In genomic region chr18:13134551-13135401, GRCh38 we compare ENCODE assay signal across 26 cellular contexts.
A peak's percentile ranks its signal among the peaks of the same experiment; 100 is the strongest.
DNase-seq lines count a peak whose midpoint lies in the region; ATAC-seq, FAIRE-seq and TF ChIP-seq lines count a peak whose summit lies in the region.
"Had no signal": no experiment of that assay in that cellular context is flagged by ENCODE, and none has a peak within 500 bp of the region (broad histone marks: within the 10 kb centered on the region; RNA-seq: fewer than 3 reads in every experiment).

No MANE protein-coding gene starts in this region.

- peaks cover 30% of the 10 kb centered on the region for H3K4me1 Mint-ChIP-seq in activated T-cell treated with anti-CD3 and anti-CD28 coated beads, Interleukin-2, amount 50 U/mL, for 4 hours (ENCODE audit: low read depth)
- peaks cover 10 to 36% (median 17%) of the 10 kb centered on the region in 4 donors for H3K4me1 Mint-ChIP-seq in CD4-positive, CD25-positive, alpha-beta regulatory T cell
- H3K4me1 Mint-ChIP-seq in activated T-helper 1 cell treated with anti-CD3 and anti-CD28 coated beads, Interleukin-12 subunit alpha, Interleukin-12 subunit beta, Interleukin-2, Interleukin-4 antibody, amounts not matched to agents 30 ng/mL and 10 ng/mL and 1 ng/mL, durations not matched to agents 14 hours and 24 hours and 36 hours (ENCODE audit: low read depth): peaks cover 25% of the 10 kb centered on the region
- peaks cover 4% of the 10 kb centered on the region for H3K4me1 Mint-ChIP-seq in nephron

- no peaks in the 10 kb centered on the region for H3K27me3 ChIP-seq in CD4-positive, CD25-positive, alpha-beta regulatory T cell (ENCODE audit: control insufficient read depth, insufficient read depth, low read length)

- no peak overlapping the region for H3K4me3 ChIP-seq in CD4-positive, CD25-positive, alpha-beta regulatory T cell (ENCODE audit: low read depth, low read length)
- H3K4me3 ChIP-seq: skin epidermis, suprapubic skin had no signal

- no peak overlapping the region for H3K27ac ChIP-seq in CD4-positive, CD25-positive, alpha-beta regulatory T cell (ENCODE audit: insufficient read depth, low read length, poor library complexity, severe bottlenecking)
- H3K27ac ChIP-seq: RWPE1, skin epidermis, suprapubic skin had no signal

- H3K27me3 Mint-ChIP-seq in activated T-cell treated with anti-CD3 and anti-CD28 coated beads, Interleukin-2, amount 50 U/mL, for 4 hours (ENCODE audit: low read depth): no peaks in the 10 kb centered on the region
- H3K27me3 Mint-ChIP-seq in CD4-positive, CD25-positive, alpha-beta regulatory T cell: peaks cover 9% of the 10 kb centered on the region
- peaks cover 9% of the 10 kb centered on the region for H3K27me3 Mint-ChIP-seq in activated T-helper 1 cell treated with anti-CD3 and anti-CD28 coated beads, Interleukin-12 subunit alpha, Interleukin-12 subunit beta, Interleukin-2, Interleukin-4 antibody, amounts not matched to agents 30 ng/mL and 10 ng/mL and 1 ng/mL, durations not matched to agents 14 hours and 24 hours and 36 hours (ENCODE audit: insufficient read depth)
- H3K27me3 Mint-ChIP-seq in nephron (ENCODE audit: low read depth): peaks cover 38% of the 10 kb centered on the region
- H3K27me3 Mint-ChIP-seq: stimulated activated naive B cell treated with anti-CD40 and anti-IgM and Interleukin-4, amounts not matched to agents 10 μg/mL and 1 μg/mL and 100 μg/mL, for 72 hours had no signal

- no peaks in the 10 kb centered on the region for H3K36me3 Mint-ChIP-seq in activated T-cell treated with anti-CD3 and anti-CD28 coated beads, Interleukin-2, amount 50 U/mL, for 4 hours (ENCODE audit: insufficient read depth)
- no peaks in the 10 kb centered on the region for H3K36me3 Mint-ChIP-seq in CD4-positive, CD25-positive, alpha-beta regulatory T cell
- H3K36me3 Mint-ChIP-seq in activated T-helper 1 cell treated with anti-CD3 and anti-CD28 coated beads, Interleukin-12 subunit alpha, Interleukin-12 subunit beta, Interleukin-2, Interleukin-4 antibody, amounts not matched to agents 30 ng/mL and 10 ng/mL and 1 ng/mL, durations not matched to agents 14 hours and 24 hours and 36 hours (ENCODE audit: low read depth): peaks cover 5% of the 10 kb centered on the region
- peaks cover 11% of the 10 kb centered on the region for H3K36me3 Mint-ChIP-seq in nephron (ENCODE audit: low read depth)

- H3K36me3 ChIP-seq in CD4-positive, CD25-positive, alpha-beta regulatory T cell (ENCODE audit: control insufficient read depth, insufficient read depth, low read length): no peaks in the 10 kb centered on the region
- H3K36me3 ChIP-seq: suprapubic skin had no signal

- peaks cover 28% of the 10 kb centered on the region for H3K4me1 ChIP-seq in CD4-positive, CD25-positive, alpha-beta regulatory T cell (ENCODE audit: control insufficient read depth, insufficient read depth, low read length, poor library complexity, severe bottlenecking)

- no peak for ATAC-seq in activated T-cell treated with anti-CD3 and anti-CD28 coated beads, Interleukin-2, amount 50 U/mL, for 4 hours
- no peak for ATAC-seq in CD4-positive, CD25-positive, alpha-beta regulatory T cell (ENCODE audit: low read depth in 2 of 2)
- no peak for ATAC-seq in HG02642 (IDR thresholded peaks at IDR 0.05; ENCODE audit: poor library complexity, unreplicated experiment)
- ATAC-seq: left lobe of liver; stimulated activated naive B cell treated with anti-CD40 and anti-IgM and Interleukin-4, amounts not matched to agents 10 μg/mL and 1 μg/mL and 100 μg/mL, for 72 hours had no signal

- H3K27ac Mint-ChIP-seq in CD4-positive, CD25-positive, alpha-beta regulatory T cell: peak overlapping the region in 1 of 3 donors; percentile 94
- H3K27ac Mint-ChIP-seq in activated T-helper 1 cell treated with anti-CD3 and anti-CD28 coated beads, Interleukin-12 subunit alpha, Interleukin-12 subunit beta, Interleukin-2, Interleukin-4 antibody, amounts not matched to agents 30 ng/mL and 10 ng/mL and 1 ng/mL, durations not matched to agents 14 hours and 24 hours and 36 hours: no peak overlapping the region
- H3K27ac Mint-ChIP-seq in nephron: no peak overlapping the region
- H3K27ac Mint-ChIP-seq: activated T-helper 2 cell treated with anti-CD3 and anti-CD28 coated beads, Interferon-gamma antibody, Interleukin-2, Interleukin-4, amounts not matched to agents 10 μg/mL and 5 μg/mL and 100 μg/mL, durations not matched to agents 14 hours and 24 hours and 36 hours; HFFc6 had no signal

- H3K9me3 ChIP-seq in CD4-positive, CD25-positive, alpha-beta regulatory T cell (ENCODE audit: control insufficient read depth in 2 of 2, low read length in 2 of 2): no peaks in the 10 kb centered on the region
- H3K9me3 ChIP-seq: suprapubic skin had no signal

- no peak for TF ChIP-seq CTCF in nephron (IDR thresholded peaks at IDR 0.05; ENCODE audit: unreplicated experiment in 3 of 3)

- peak overlapping the region; percentile 78 for H3K4me3 Mint-ChIP-seq in activated T-cell treated with anti-CD3 and anti-CD28 coated beads, Interleukin-2, amount 50 U/mL, for 4 hours
- H3K4me3 Mint-ChIP-seq in CD4-positive, CD25-positive, alpha-beta regulatory T cell: peak overlapping the region; percentile 75 to 91 (median 86)
- peak overlapping the region; percentile 69 for H3K4me3 Mint-ChIP-seq in activated T-helper 1 cell treated with anti-CD3 and anti-CD28 coated beads, Interleukin-12 subunit alpha, Interleukin-12 subunit beta, Interleukin-2, Interleukin-4 antibody, amounts not matched to agents 30 ng/mL and 10 ng/mL and 1 ng/mL, durations not matched to agents 14 hours and 24 hours and 36 hours
- peak overlapping the region; percentile 74 to 78 (median 77) for H3K4me3 Mint-ChIP-seq in nephron
- H3K4me3 Mint-ChIP-seq: HFFc6 had no signal

- DNase-seq in activated T-cell treated with anti-CD3 and anti-CD28 coated beads, Interleukin-2, amount 50 U/mL, for 4 hours: no peak
- no peak for DNase-seq in activated T-cell treated with anti-CD3 and anti-CD28 coated beads, Interleukin-2, amount 50 U/mL, for 1 hour
- DNase-seq in CD4-positive, CD25-positive, alpha-beta regulatory T cell: no peak
- no peak for DNase-seq in activated T-helper 1 cell treated with anti-CD3 and anti-CD28 coated beads, Interleukin-12 subunit alpha, Interleukin-12 subunit beta, Interleukin-2, Interleukin-4 antibody, amounts not matched to agents 30 ng/mL and 10 ng/mL and 1 ng/mL, durations not matched to agents 14 hours and 24 hours and 36 hours (ENCODE audit: low spot score)
- no peak for DNase-seq in HTR-8/SVneo (ENCODE audit: insufficient read length, low spot score)
- no peak for DNase-seq in nucleus accumbens (lab: John Stamatoyannopoulos, UW)
- DNase-seq: activated CD4-positive, alpha-beta T cell treated with anti-CD3 and anti-CD28 coated beads, Interleukin-2, amount 50 U/mL, for 48 hours; activated CD4-positive, CD25-positive, alpha-beta regulatory T cell treated with anti-CD3 and anti-CD28 coated beads, Interleukin-2, amount 50 U/mL, for 72 hours; central memory CD4-positive, alpha-beta T cell; cortex of kidney; erythroblast; GOT3; HFFc6; KBM-7; NCI-H1105; NCI-H187; NCI-H2171 treated with DMSO at 0.1 percent for 48 hours; NCI-H510A; stimulated activated naive B cell treated with anti-CD40 and anti-IgM and Interleukin-4, amounts not matched to agents 10 μg/mL and 1 μg/mL and 100 μg/mL, for 72 hours had no signal

- FAIRE-seq in HTR-8/SVneo (lab: Jason Lieb, UNC): no peak

- intact Hi-C loops in activated T-helper 1 cell treated with anti-CD3 and anti-CD28 coated beads, Interleukin-12 subunit alpha, Interleukin-12 subunit beta, Interleukin-2, Interleukin-4 antibody, amounts not matched to agents 30 ng/mL and 10 ng/mL and 1 ng/mL, durations not matched to agents 14 hours and 24 hours and 36 hours (cut with micrococcal nuclease): loop anchor here (5.0 kb wide), 4 partner anchors 83 to 478 kb away; partner anchors contain the start of genes LDLRAD4 and PTPN2

- no peaks in the 10 kb centered on the region for H3K9me3 Mint-ChIP-seq in activated T-cell treated with anti-CD3 and anti-CD28 coated beads, Interleukin-2, amount 50 U/mL, for 4 hours
- peaks cover 0 to 2% (median 0%) of the 10 kb centered on the region in 7 donors for H3K9me3 Mint-ChIP-seq in CD4-positive, CD25-positive, alpha-beta regulatory T cell
- no peaks in the 10 kb centered on the region for H3K9me3 Mint-ChIP-seq in activated T-helper 1 cell treated with anti-CD3 and anti-CD28 coated beads, Interleukin-12 subunit alpha, Interleukin-12 subunit beta, Interleukin-2, Interleukin-4 antibody, amounts not matched to agents 30 ng/mL and 10 ng/mL and 1 ng/mL, durations not matched to agents 14 hours and 24 hours and 36 hours
- peaks cover 3% of the 10 kb centered on the region for H3K9me3 Mint-ChIP-seq in nephron
- H3K9me3 Mint-ChIP-seq: activated T-helper 2 cell treated with anti-CD3 and anti-CD28 coated beads, Interferon-gamma antibody, Interleukin-2, Interleukin-4, amounts not matched to agents 10 μg/mL and 5 μg/mL and 100 μg/mL, durations not matched to agents 14 hours and 24 hours and 36 hours had no signal
